In genomic region chr1:185741551-185741950, GRCh38 we compare ENCODE assay signal across 12 cellular contexts.
"Had no signal": no experiment of that assay in that cellular context is flagged by ENCODE, and none has a peak within 500 bp of the region (broad histone marks: within the 10 kb centered on the region; RNA-seq: fewer than 3 reads in every experiment).

No MANE protein-coding gene starts in this region.

- H3K27ac ChIP-seq: cardiac muscle cell, foreskin keratinocyte, right atrium auricular region had no signal

- H3K36me3 ChIP-seq: cardiac muscle cell, right atrium auricular region had no signal

- H3K27me3 ChIP-seq: cardiac muscle cell, foreskin keratinocyte, right atrium auricular region had no signal

- H3K4me3 ChIP-seq: cardiac muscle cell, right atrium auricular region had no signal

- H3K9me3 ChIP-seq: right atrium auricular region had no signal

- H3K4me1 ChIP-seq: foreskin keratinocyte, right atrium auricular region had no signal

- DNase-seq: activated CD4-positive, alpha-beta T cell treated with anti-CD3 and anti-CD28 coated beads, Interleukin-2, amount 10 ng/mL, durations not matched to agents 7 days and 5 days; activated effector memory CD4-positive, alpha-beta T cell treated with anti-CD3 and anti-CD28 coated beads, Interleukin-2, amount 50 U/mL, for 16 hours; activated T-cell treated with anti-CD3 and anti-CD28 coated beads, Interleukin-2, amount 50 U/mL, for 1 hour; anterior cingulate cortex; effector CD4-positive, alpha-beta T cell; foreskin keratinocyte; head of caudate nucleus; nucleus accumbens; T-cell; T1000 had no signal
